ENCODE assay signal across 8 cellular contexts in the genomic region with DNA sequence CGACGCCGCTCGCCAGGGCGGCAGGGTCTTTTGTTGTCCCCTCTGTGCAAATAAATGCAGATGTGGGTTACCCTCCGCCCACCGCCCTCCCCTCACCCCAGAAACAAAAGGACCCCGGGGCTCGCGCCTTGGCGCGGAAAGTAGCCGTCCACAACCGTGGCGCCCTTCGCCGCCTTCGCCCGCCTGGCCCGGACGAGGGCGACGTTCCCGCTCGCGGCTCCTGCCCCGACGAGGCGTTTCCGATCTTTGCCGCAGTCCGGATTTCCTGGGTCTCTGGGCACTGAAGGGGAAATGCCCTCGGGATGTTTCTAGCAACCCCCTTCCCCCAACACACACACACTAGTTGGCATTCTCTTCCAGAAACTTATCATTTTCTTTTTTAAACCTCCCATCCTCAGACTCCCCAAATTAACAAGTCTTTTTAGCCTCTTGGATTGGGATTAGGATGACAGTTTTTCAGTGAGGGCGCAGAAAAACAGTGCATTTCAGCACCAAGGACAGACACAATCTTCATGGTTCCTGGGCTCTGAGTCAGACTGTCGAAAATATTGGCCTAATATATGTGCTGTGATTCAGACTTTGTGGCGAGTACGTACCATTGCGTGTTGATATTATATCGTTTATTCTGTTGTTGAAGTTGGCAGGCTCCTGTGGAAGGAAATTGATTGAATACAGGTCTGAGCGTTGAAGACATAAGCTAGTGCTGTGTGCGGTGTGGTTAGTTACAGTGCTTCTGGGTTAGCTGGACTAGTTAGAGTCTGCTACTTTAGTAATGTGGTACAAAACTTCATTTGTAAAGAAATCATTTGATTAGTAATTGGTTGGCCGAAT. TPM values are rescaled to one million over a fixed set of nuclear protein-coding genes. Genes with fewer than 3 reads are reported as not detected.
DNase-seq lines count a peak whose midpoint lies in the region; ATAC-seq and TF ChIP-seq lines count a peak whose summit lies in the region.

No MANE protein-coding gene starts in this region.

- CTCF ChIA-PET in Calu3 (lab: Charles Lee) = no interaction called here

- H3K4me3 ChIP-seq in retinal pigment epithelial cell (ENCODE audit: low read length) = peak overlapping the region; percentile 38

- H3K27ac Mint-ChIP-seq in Calu3 (ENCODE audit: unreplicated experiment) = peak overlapping the region; percentile 15

- DNase-seq in Calu3 = peak; percentile 26
- peak; percentile 70 for DNase-seq in M059J (ENCODE audit: low read depth)
- DNase-seq in anterior cingulate cortex (lab: John Stamatoyannopoulos, UW) = peak in 53 of 58 donors; percentile 1 to 80 (median 47)
- peak in 45 of 51 donors; percentile 7 to 89 (median 46) for DNase-seq in hypothalamus (lab: John Stamatoyannopoulos, UW)
- DNase-seq in retinal pigment epithelial cell (ENCODE audit: low read depth) = peak; percentile 41
- DNase-seq in activated T-cell treated with anti-CD3 and anti-CD28 coated beads, Interleukin-2, amount 50 U/mL, for 1 hour = no peak
- DNase-seq in activated effector memory CD4-positive, alpha-beta T cell treated with anti-CD3 and anti-CD28 coated beads, Interleukin-2, amount 50 U/mL, for 16 hours = no peak

- H3K4me3 Mint-ChIP-seq in Calu3 (ENCODE audit: low read depth, unreplicated experiment) = peak overlapping the region; percentile 61

- H3K9me3 Mint-ChIP-seq in Calu3 (ENCODE audit: low read depth, unreplicated experiment) = no peaks in the 10 kb centered on the region

- peaks cover 18% of the 10 kb centered on the region for H3K4me1 Mint-ChIP-seq in Calu3 (ENCODE audit: low read depth, unreplicated experiment)

- H3K27me3 Mint-ChIP-seq in Calu3 (ENCODE audit: unreplicated experiment) = peaks cover 70% of the 10 kb centered on the region

- ATAC-seq in HG03469 (IDR thresholded peaks at IDR 0.05; ENCODE audit: unreplicated experiment) = no peak

- intact Hi-C loops in Calu3 (cut with micrococcal nuclease; ENCODE audit: unreplicated experiment) = loop anchor here (10.0 kb wide), 1 partner anchor 662 kb away; the partner anchor contains the start of gene BICC1

- no TSS peak for BruUV-seq in Calu3 (replicated peaks; lab: Mats Ljungman, UMichigan)

- TF ChIP-seq CTCF in Calu3 (IDR thresholded peaks at IDR 0.05; ENCODE audit: unreplicated experiment) = no peak
- TF ChIP-seq CTCF in retinal pigment epithelial cell (conservative IDR thresholded peaks at IDR 0.05; ENCODE audit: low read depth, low read length) = no peak

- no peaks in the 10 kb centered on the region for H3K36me3 Mint-ChIP-seq in Calu3 (ENCODE audit: insufficient read depth, unreplicated experiment)

RNA-seq across cellular contexts. Expression of gene PHYHIPL, which starts 0.8 kb away (rescaled TPM):
- not detected in 2 replicates for total RNA-seq in Calu3 (2022)
- total RNA-seq in M059J (2014; rRNA removed; shearing (Covaris generic)) = not detected in 2 replicates

Comparison
In these comparisons a context has a peak if more than half of its experiments do, and no peak if none do; other contexts are left out.
1. DNase-seq: peak in Calu3 (single experiment), M059J (single experiment), anterior cingulate cortex (53 of 58), hypothalamus (45 of 51) and retinal pigment epithelial cell (single experiment); none in activated T-cell treated with anti-CD3 and anti-CD28 coated beads, Interleukin-2, amount 50 U/mL, for 1 hour (single experiment) and activated effector memory CD4-positive, alpha-beta T cell treated with anti-CD3 and anti-CD28 coated beads, Interleukin-2, amount 50 U/mL, for 16 hours (single experiment).